ENCODE assay signal across 31 cellular contexts in genomic region chr2:99860720-99861375, GRCh38.
A peak's percentile ranks its signal among the peaks of the same experiment; 100 is the strongest.
DNase-seq lines count a peak whose midpoint lies in the region; ATAC-seq, FAIRE-seq and TF ChIP-seq lines count a peak whose summit lies in the region.
"Had no signal": no experiment of that assay in that cellular context is flagged by ENCODE, and none has a peak within 500 bp of the region (broad histone marks: within the 10 kb centered on the region; RNA-seq: fewer than 3 reads in every experiment).

No MANE protein-coding gene starts in this region.

- H3K4me1 ChIP-seq in BLaER1 (peaks cover 77% of the 10 kb centered on the region), K562 (replicated peaks in 1 of 2; ENCODE audit: control insufficient read depth in 2 of 2, insufficient read depth in 2 of 2, low read length in 2 of 2) (no peaks in the 10 kb centered on the region), osteoblast (ENCODE audit: insufficient read depth, low read length) (peaks cover 65% of the 10 kb centered on the region), PC-3 (ENCODE audit: insufficient read depth, low read length) (no peaks in the 10 kb centered on the region)
- H3K4me1 ChIP-seq: foreskin keratinocyte, psoas muscle, vagina had no signal

- H3K36me3 ChIP-seq in BLaER1 (no peaks in the 10 kb centered on the region), K562 (ENCODE audit: control insufficient read depth, insufficient read depth, low read length) (no peaks in the 10 kb centered on the region), osteoblast (ENCODE audit: insufficient read depth, low read length) (no peaks in the 10 kb centered on the region), PC-3 (ENCODE audit: low read depth, low read length) (no peaks in the 10 kb centered on the region)
- H3K36me3 ChIP-seq: left lung, neutrophil, Peyer's patch, tibial artery, vagina, WERI-Rb-1 had no signal

- H3K79me2 ChIP-seq in K562 (ENCODE audit: control insufficient read depth, insufficient read depth, low read length) (no peaks in the 10 kb centered on the region), osteoblast (ENCODE audit: insufficient read depth, low read length) (no peaks in the 10 kb centered on the region), PC-3 (ENCODE audit: low read length) (no peaks in the 10 kb centered on the region)

- POLR2A ChIA-PET in K562 (lab: Yijun Ruan, JAX) (interaction anchor here (0.6 kb wide), 1 partner anchor 149 kb away, joined by 3 read pairs; no protein-coding TSS in a partner anchor), PC-3 (lab: Charles Lee; ENCODE audit: unreplicated experiment) (no interaction called here)

- H3K4me2 ChIP-seq in BLaER1: peak overlapping the region; percentile 84
- H3K4me2 ChIP-seq in K562 (ENCODE audit: insufficient read depth, low read length): no peak overlapping the region
- peak overlapping the region; percentile 12 for H3K4me2 ChIP-seq in osteoblast (ENCODE audit: insufficient read depth, low read length)
- no peak overlapping the region for H3K4me2 ChIP-seq in PC-3 (ENCODE audit: low read length)

- no peaks in the 10 kb centered on the region for H4K20me1 ChIP-seq in BLaER1
- no peaks in the 10 kb centered on the region; the same call in 1 of the 2 replicates for H4K20me1 ChIP-seq in K562 (replicated peaks; ENCODE audit: control insufficient read depth, insufficient read depth, low read length)
- no peaks in the 10 kb centered on the region for H4K20me1 ChIP-seq in osteoblast (ENCODE audit: insufficient read depth, low read length)
- H4K20me1 ChIP-seq in PC-3 (ENCODE audit: low read length): no peaks in the 10 kb centered on the region

- CTCF ChIA-PET in K562 (lab: Yijun Ruan, JAX; ENCODE audit: low intra/inter-chr PET ratio): no interaction called here
- CTCF ChIA-PET in PC-3 (lab: Charles Lee): no interaction called here

- FAIRE-seq in H54 (lab: Jason Lieb, UNC) (peak; percentile 27), K562 (lab: Jason Lieb, UNC) (no peak)
- FAIRE-seq: bronchial epithelial cell, H1 had no signal

- H3K36me3 Mint-ChIP-seq in T-helper 17 cell (ENCODE audit: low read depth): peaks cover 2% of the 10 kb centered on the region
- H3K36me3 Mint-ChIP-seq: activated naive CD8-positive, alpha-beta T cell had no signal

- in situ Hi-C loops in K562 (cut with MboI): no loop called here

- H3K4me3 Mint-ChIP-seq in T-helper 17 cell: no peak overlapping the region
- H3K4me3 Mint-ChIP-seq: activated CD4-positive, alpha-beta T cell treated with anti-CD3 and anti-CD28 coated beads, Interleukin-2, amount 10 ng/mL, durations not matched to agents 24 days and 14 days; activated naive CD8-positive, alpha-beta T cell; T-helper 2 cell treated with Interferon-gamma antibody and Interleukin-4, amounts not matched to agents 5 μg/mL and 100 μg/mL, for 36 hours had no signal

- DNase-seq in H54 (ENCODE audit: insufficient read length, low spot score) (no peak), K562 (ENCODE audit: extremely low read depth in 1 of 4, low spot score in 3 of 4) (no peak), osteoblast (ENCODE audit: insufficient read length, low spot score, missing footprints) (no peak), T-helper 17 cell (no peak), PC-3 (no peak), DMS153 (lab: John Stamatoyannopoulos, UW) (no peak)
- DNase-seq: activated CD4-positive, alpha-beta T cell treated with anti-CD3 and anti-CD28 coated beads, Interleukin-2, amount 10 ng/mL, durations not matched to agents 24 days and 14 days; activated effector memory CD4-positive, alpha-beta T cell treated with anti-CD3 and anti-CD28 coated beads, Interleukin-2, amount 50 U/mL, for 16 hours; activated T-cell treated with anti-CD3 and anti-CD28 coated beads, Interleukin-2, amount 50 U/mL, for 1 hour; Calu3; effector CD4-positive, alpha-beta T cell; foreskin keratinocyte; islet precursor cell; left lung; NCI-H1417 treated with DMSO at 0.1 percent for 48 hours; NCI-H69; Peyer's patch; psoas muscle; SHP77; stimulated activated CD4-positive, alpha-beta T cell treated with anti-CD3 and anti-CD28 coated beads, Interleukin-4, amount 100 ng/mL, for 1 hour; tibial artery; WERI-Rb-1 had no signal

- WGBS in K562 (ENCODE audit: insufficient coverage, low coverage, missing lambda C conversion rate): 0% methylated on average over 4 of the region's 4 CpGs

- peak overlapping the region; percentile 68 for H3K27ac ChIP-seq in BLaER1
- H3K27ac ChIP-seq in K562 (ENCODE audit: extremely low read depth, low read depth, low read length): no peak overlapping the region
- H3K27ac ChIP-seq in osteoblast (ENCODE audit: low read depth, low read length): no peak overlapping the region
- H3K27ac ChIP-seq in PC-3 (ENCODE audit: low read length): no peak overlapping the region
- H3K27ac ChIP-seq: epithelial cell of prostate, foreskin keratinocyte, left lung, neutrophil, Peyer's patch, psoas muscle, tibial artery, vagina, WERI-Rb-1 had no signal

- no peaks in the 10 kb centered on the region for H3F3A ChIP-seq in PC-3 (ENCODE audit: low read length, unreplicated experiment)

- no peak for TF ChIP-seq EP300 in K562 (IDR thresholded peaks at IDR 0.05; ENCODE audit: low read length)

- H3K9me3 ChIP-seq in BLaER1 (no peaks in the 10 kb centered on the region; the same call in none of the 2 replicates), K562 (replicated peaks; ENCODE audit: control insufficient read depth, insufficient read depth, low read depth, low read length) (no peaks in the 10 kb centered on the region), osteoblast (ENCODE audit: low read depth, low read length) (no peaks in the 10 kb centered on the region), T-helper 17 cell (ENCODE audit: control insufficient read depth, low read length, poor library complexity, severe bottlenecking) (no peaks in the 10 kb centered on the region), PC-3 (ENCODE audit: low read length) (no peaks in the 10 kb centered on the region)
- H3K9me3 ChIP-seq: left lung, neutrophil, Peyer's patch, psoas muscle, tibial artery, vagina had no signal

- H3K27ac Mint-ChIP-seq in T-helper 17 cell: no peak overlapping the region
- H3K27ac Mint-ChIP-seq: activated CD4-positive, alpha-beta T cell treated with anti-CD3 and anti-CD28 coated beads, Interleukin-2, amount 10 ng/mL, durations not matched to agents 24 days and 14 days; activated naive CD8-positive, alpha-beta T cell; T-helper 2 cell treated with Interferon-gamma antibody and Interleukin-4, amounts not matched to agents 5 μg/mL and 100 μg/mL, for 36 hours had no signal

- no peak for ATAC-seq in K562
- ATAC-seq in T-helper 17 cell: no peak
- ATAC-seq in PC-3: no peak
- ATAC-seq: foreskin keratinocyte, left lung, psoas muscle had no signal

- TF ChIP-seq RAD21 in K562 (CRISPR knock-in tag; conservative IDR thresholded peaks at IDR 0.05 in 1 of 2, IDR thresholded peaks at IDR 0.05 in 1 of 2): no peak

- peaks cover 7% of the 10 kb centered on the region for H3K27me3 Mint-ChIP-seq in T-helper 17 cell
- H3K27me3 Mint-ChIP-seq: activated CD4-positive, alpha-beta T cell treated with anti-CD3 and anti-CD28 coated beads, Interleukin-2, amount 10 ng/mL, durations not matched to agents 24 days and 14 days; activated naive CD8-positive, alpha-beta T cell; CD4-positive, CD25-positive, alpha-beta regulatory T cell had no signal

- H3K9ac ChIP-seq in BLaER1: no peak overlapping the region
- H3K9ac ChIP-seq in K562 (ENCODE audit: insufficient read depth in 1 of 2, low read depth in 2 of 2, low read length in 2 of 2): no peak overlapping the region
- H3K9ac ChIP-seq in PC-3 (ENCODE audit: low read length): no peak overlapping the region

- no peaks in the 10 kb centered on the region for H3K9me1 ChIP-seq in K562 (ENCODE audit: control insufficient read depth, insufficient read depth, low read length)

- TF ChIP-seq CTCF in K562 (IDR thresholded peaks at IDR 0.05 in 2 of 3, conservative IDR thresholded peaks at IDR 0.05 in 1 of 3; ENCODE audit: insufficient read depth in 2 of 3, low read depth in 1 of 3, low read length in 3 of 3) (no peak), osteoblast (IDR thresholded peaks at IDR 0.05; ENCODE audit: extremely low read depth, low read depth, low read length) (no peak), PC-3 (conservative IDR thresholded peaks at IDR 0.05; ENCODE audit: low read depth, low read length) (no peak)

- H3K9me2 ChIP-seq in PC-3 (replicated peaks; ENCODE audit: low read length): no peaks in the 10 kb centered on the region

- H3K27me3 ChIP-seq in BLaER1 (no peaks in the 10 kb centered on the region), K562 (ENCODE audit: control insufficient read depth in 2 of 2, insufficient read depth in 2 of 2, low read length in 2 of 2) (peaks cover 5 to 9% of the 10 kb centered on the region in 2 experiments; a peak in 3 of 5 replicates), osteoblast (ENCODE audit: insufficient read depth, low read length) (no peaks in the 10 kb centered on the region), PC-3 (ENCODE audit: low read length) (no peaks in the 10 kb centered on the region)
- H3K27me3 ChIP-seq: left lung, Peyer's patch, tibial artery, vagina had no signal

- H3K4me3 ChIP-seq in BLaER1 (peak overlapping the region; percentile 20; the same call in 1 of the 2 replicates), K562 (no peak overlapping the region), osteoblast (ENCODE audit: insufficient read depth, low read length) (no peak overlapping the region), PC-3 (ENCODE audit: low read length) (no peak overlapping the region)
- H3K4me3 ChIP-seq: left lung, Peyer's patch, psoas muscle, tibial artery, vagina had no signal

- H3K4me1 Mint-ChIP-seq in T-helper 17 cell: peaks cover 9% of the 10 kb centered on the region

- TF ChIP-seq POLR2A in H54 (IDR thresholded peaks at IDR 0.05; ENCODE audit: low read depth, low read length): no peak
- no peak for TF ChIP-seq POLR2A in K562 (conservative IDR thresholded peaks at IDR 0.05)

- intact Hi-C loops in K562 (cut with micrococcal nuclease): no loop called here
- intact Hi-C loops in PC-3 (cut with micrococcal nuclease): no loop called here

- H2AFZ ChIP-seq in K562 (ENCODE audit: low read depth, low read length): no peak overlapping the region
- H2AFZ ChIP-seq in osteoblast (ENCODE audit: low read length): no peak overlapping the region
- H2AFZ ChIP-seq in PC-3 (ENCODE audit: low read length): no peak overlapping the region

- BruUV-seq in K562 (replicated peaks; lab: Mats Ljungman, UMichigan) (no TSS peak), PC-3 (replicated peaks; lab: Mats Ljungman, UMichigan) (no TSS peak)

TF ChIP-seq in K562, 482 proteins besides CTCF, POLR2A, EP300 and RAD21 (continues in another document):
- TF ChIP-seq MEF2A (IDR thresholded peaks at IDR 0.05; ENCODE audit: control insufficient read depth, low read depth, low read length) (no peak), MAFG (tag; conservative IDR thresholded peaks at IDR 0.05) (0 out of 2 replicates have a peak, but pooled peaks have one; percentile 12), CEBPG (CRISPR knock-in tag; IDR thresholded peaks at IDR 0.05) (no peak), CEBPG (tag; conservative IDR thresholded peaks at IDR 0.05 in 1 of 2, IDR thresholded peaks at IDR 0.05 in 1 of 2) (no peak), RNF2 (IDR thresholded peaks at IDR 0.05) (no peak), ZNF316 (IDR thresholded peaks at IDR 0.05) (peak; percentile 40; the same call in 1 of the 2 replicates), PCBP2 (IDR thresholded peaks at IDR 0.05; ENCODE audit: low read depth, low read length, poor library complexity, severe bottlenecking) (no peak)

Comparison
In these comparisons a context has a peak if more than half of its experiments do, and no peak if none do; other contexts are left out.
1. H3K4me2 ChIP-seq: peak in BLaER1 (single experiment) and osteoblast (single experiment); none in K562 (single experiment) and PC-3 (single experiment).